20 cellular contexts compared by ENCODE assay signal in the genomic region with DNA sequence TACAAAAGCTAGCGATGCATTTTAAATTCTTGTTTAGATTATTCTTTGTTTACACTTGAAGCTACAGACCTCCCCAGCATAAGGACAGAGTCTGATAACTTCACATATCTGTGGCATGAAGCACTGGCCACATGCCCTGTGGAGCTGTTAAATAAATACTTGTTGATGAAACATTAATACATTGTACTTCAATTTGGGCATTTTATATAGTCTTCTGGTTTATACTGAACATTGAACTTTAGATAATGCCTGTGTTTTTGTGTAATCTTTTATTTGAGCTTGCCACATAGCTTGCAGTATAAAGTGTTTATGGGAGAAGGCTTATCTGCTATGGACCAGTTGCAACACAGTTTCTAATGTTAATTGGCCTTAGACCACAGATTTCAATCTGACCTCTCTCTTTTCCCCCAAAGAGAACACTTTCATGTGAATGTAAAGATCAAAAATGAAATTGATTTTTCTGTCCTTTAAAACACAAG. TPM values are rescaled to one million over a fixed set of nuclear protein-coding genes. Genes with fewer than 3 reads are reported as not detected.
DNase-seq lines count a peak whose midpoint lies in the region; ATAC-seq and TF ChIP-seq lines count a peak whose summit lies in the region.
"Had no signal": no experiment of that assay in that cellular context is flagged by ENCODE, and none has a peak within 500 bp of the region (broad histone marks: within the 10 kb centered on the region; RNA-seq: fewer than 3 reads in every experiment).

No MANE protein-coding gene starts in this region.

- no peak overlapping the region for H4K8ac ChIP-seq in mesenchymal stem cell (ENCODE audit: low read length)

- H2BK120ac ChIP-seq in mesenchymal stem cell (ENCODE audit: low read depth, low read length) = no peak overlapping the region

- H3K27me3 ChIP-seq in colonic mucosa (no peaks in the 10 kb centered on the region), mesenchymal stem cell (ENCODE audit: control insufficient read depth in 1 of 2, insufficient read depth in 1 of 2, low read length in 2 of 2) (no peaks in the 10 kb centered on the region)
- H3K27me3 ChIP-seq: heart left ventricle had no signal

- H3K27me3 Mint-ChIP-seq in Calu3 (ENCODE audit: unreplicated experiment) = no peaks in the 10 kb centered on the region

- H3K4me2 ChIP-seq in mesenchymal stem cell (ENCODE audit: low read length, poor library complexity, severe bottlenecking) = no peak overlapping the region

- H2BK5ac ChIP-seq in mesenchymal stem cell (ENCODE audit: low read depth, low read length, poor library complexity, severe bottlenecking) = no peak overlapping the region

- no peak for DNase-seq in Calu3
- peak; percentile 53 for DNase-seq in NCI-H226
- DNase-seq in colonic mucosa = no peak
- peak; percentile 77 for DNase-seq in mesenchymal stem cell
- DNase-seq in central memory CD4-positive, alpha-beta T cell = no peak
- no peak for DNase-seq in NCI-H1436 treated with DMSO at 0.1 percent for 48 hours (lab: John Stamatoyannopoulos, UW)
- DNase-seq: activated CD4-positive, alpha-beta T cell treated with anti-CD3 and anti-CD28 coated beads, Interleukin-2, amount 50 U/mL, for 4 hours; activated T-cell treated with anti-CD3 and anti-CD28 coated beads, Interleukin-2, amount 50 U/mL, for 48 hours; AML-193; cortex of kidney; heart left ventricle; Karpas-422; kidney glomerular epithelial cell; NCI-H187; NCI-H510A; posterior cingulate gyrus; stimulated activated CD4-positive, alpha-beta T cell treated with anti-CD3 and anti-CD28 coated beads, Interleukin-12 subunit alpha, Interleukin-12 subunit beta, amount 100 ng/mL, for 4 hours had no signal

- no peak overlapping the region for H3K4me3 ChIP-seq in colonic mucosa
- H3K4me3 ChIP-seq in mesenchymal stem cell (ENCODE audit: insufficient read depth in 1 of 2, low read depth in 1 of 2, low read length in 2 of 2) = no peak overlapping the region
- H3K4me3 ChIP-seq: heart left ventricle had no signal

- CTCF ChIA-PET in Calu3 (lab: Charles Lee) = interaction anchor here (2.6 to 2.7 kb wide), 2 partner anchors 45 to 89 kb away, joined by 12 to 21 read pairs; a partner anchor contains a TSS

- no peak overlapping the region for H2BK15ac ChIP-seq in mesenchymal stem cell (ENCODE audit: low read depth, poor library complexity, severe bottlenecking)

- H3K9me3 ChIP-seq in colonic mucosa (no peaks in the 10 kb centered on the region), mesenchymal stem cell (ENCODE audit: control insufficient read depth, low read length) (no peaks in the 10 kb centered on the region)
- H3K9me3 ChIP-seq: heart left ventricle had no signal

- no CpG with 5 or more reads among the region's 1 CpG for WGBS in mesenchymal stem cell

- peak overlapping the region; percentile 54 for H3K27ac ChIP-seq in colonic mucosa
- peak overlapping the region; percentile 84 for H3K27ac ChIP-seq in mesenchymal stem cell (ENCODE audit: low read length, poor library complexity, severe bottlenecking)

- no peak overlapping the region for H2BK12ac ChIP-seq in mesenchymal stem cell (ENCODE audit: low read length in 2 of 2)

- H3K18ac ChIP-seq in mesenchymal stem cell (ENCODE audit: low read depth in 1 of 2, low read length in 2 of 2) = no peak overlapping the region

- intact Hi-C loops in Calu3 (cut with micrococcal nuclease; ENCODE audit: unreplicated experiment) (no loop called here), colonic mucosa (cut with DNase I) (no loop called here)

- no peak overlapping the region for H3K14ac ChIP-seq in mesenchymal stem cell (ENCODE audit: low read length in 2 of 2)

- TF ChIP-seq CTCF in Calu3 (IDR thresholded peaks at IDR 0.05; ENCODE audit: unreplicated experiment) (no peak), colonic mucosa (IDR thresholded peaks at IDR 0.05) (no peak)

- H2AFZ ChIP-seq in mesenchymal stem cell (ENCODE audit: low read depth, low read length) = no peak overlapping the region

- H3K23ac ChIP-seq in mesenchymal stem cell (ENCODE audit: low read length in 2 of 2) = no peak overlapping the region

- H2AK5ac ChIP-seq in mesenchymal stem cell (ENCODE audit: low read length, severe bottlenecking) = no peak overlapping the region

- no peaks in the 10 kb centered on the region for H3K36me3 ChIP-seq in colonic mucosa
- H3K36me3 ChIP-seq in mesenchymal stem cell (ENCODE audit: control insufficient read depth in 1 of 2, insufficient read depth in 2 of 2, low read depth in 1 of 2, low read length in 2 of 2) = no peaks in the 10 kb centered on the region
- H3K36me3 ChIP-seq: heart left ventricle had no signal

- H4K91ac ChIP-seq in mesenchymal stem cell (ENCODE audit: low read length) = no peak overlapping the region

- H3K9ac ChIP-seq in colonic mucosa (ENCODE audit: low read depth in 2 of 2, low read length in 2 of 2) (peak overlapping the region in 1 of 2 donors; percentile 6), mesenchymal stem cell (ENCODE audit: low read length) (no peak overlapping the region)

- no peak for ATAC-seq in HG03108 (IDR thresholded peaks at IDR 0.05; ENCODE audit: unreplicated experiment)
- no peak for ATAC-seq in GM19455 (IDR thresholded peaks at IDR 0.05; ENCODE audit: unreplicated experiment)
- ATAC-seq: heart left ventricle had no signal

- peaks cover 79% of the 10 kb centered on the region for H3K4me1 Mint-ChIP-seq in Calu3 (ENCODE audit: low read depth, unreplicated experiment)

- peaks cover 3% of the 10 kb centered on the region for H3K9me3 Mint-ChIP-seq in Calu3 (ENCODE audit: low read depth, unreplicated experiment)
- H3K9me3 Mint-ChIP-seq: stimulated activated naive CD8-positive, alpha-beta T cell treated with anti-CD3 and anti-CD28 coated beads, Interleukin-15, Interleukin-2, amounts not matched to agents 100 ng/mL and 50 ng/mL, for 24 hours had no signal

- H3K4ac ChIP-seq in mesenchymal stem cell (ENCODE audit: low read depth in 1 of 2, low read length in 2 of 2) = no peak overlapping the region

- peak overlapping the region; percentile 98 for H3K27ac Mint-ChIP-seq in Calu3 (ENCODE audit: unreplicated experiment)

- H3K4me3 Mint-ChIP-seq in Calu3 (ENCODE audit: low read depth, unreplicated experiment) = peak overlapping the region; percentile 48
- H3K4me3 Mint-ChIP-seq: stimulated activated naive CD8-positive, alpha-beta T cell treated with anti-CD3 and anti-CD28 coated beads, Interleukin-15, Interleukin-2, amounts not matched to agents 100 ng/mL and 50 ng/mL, for 24 hours had no signal

- H3K79me1 ChIP-seq in mesenchymal stem cell (replicated peaks; ENCODE audit: low read length, poor library complexity, severe bottlenecking) = peaks cover 1% of the 10 kb centered on the region

- no TSS peak for BruUV-seq in Calu3 (replicated peaks; lab: Mats Ljungman, UMichigan)

- H3K4me1 ChIP-seq in colonic mucosa (peaks cover 3% of the 10 kb centered on the region), mesenchymal stem cell (ENCODE audit: control insufficient read depth, insufficient read depth, low read depth, low read length) (peaks cover 9% of the 10 kb centered on the region)

- H3K36me3 Mint-ChIP-seq in Calu3 (ENCODE audit: insufficient read depth, unreplicated experiment) = peaks cover 10% of the 10 kb centered on the region

RNA-seq across cellular contexts. Expression of a gene that starts 48.2 kb away (rescaled TPM):
- total RNA-seq in Calu3 (2022) = 21.1 and 21.2 TPM in 2 replicates
- total RNA-seq in colonic mucosa = 10 to 100 TPM; 25.9 to 27.1 TPM
- polyA plus RNA-seq in mesenchymal stem cell (2013, experiment 1 of 2) = 0.03 TPM
- 0.04 TPM for polyA plus RNA-seq in mesenchymal stem cell (2013, experiment 2 of 2)

Comparison
In these comparisons a context has a peak if more than half of its experiments do, and no peak if none do; other contexts are left out.
1. DNase-seq: peak in NCI-H226 (single experiment) and mesenchymal stem cell (single experiment); none in Calu3 (single experiment), colonic mucosa (single experiment), central memory CD4-positive, alpha-beta T cell (single experiment) and NCI-H1436 treated with DMSO at 0.1 percent for 48 hours (single experiment).